9 cellular contexts compared by ENCODE assay signal in the genomic region with DNA sequence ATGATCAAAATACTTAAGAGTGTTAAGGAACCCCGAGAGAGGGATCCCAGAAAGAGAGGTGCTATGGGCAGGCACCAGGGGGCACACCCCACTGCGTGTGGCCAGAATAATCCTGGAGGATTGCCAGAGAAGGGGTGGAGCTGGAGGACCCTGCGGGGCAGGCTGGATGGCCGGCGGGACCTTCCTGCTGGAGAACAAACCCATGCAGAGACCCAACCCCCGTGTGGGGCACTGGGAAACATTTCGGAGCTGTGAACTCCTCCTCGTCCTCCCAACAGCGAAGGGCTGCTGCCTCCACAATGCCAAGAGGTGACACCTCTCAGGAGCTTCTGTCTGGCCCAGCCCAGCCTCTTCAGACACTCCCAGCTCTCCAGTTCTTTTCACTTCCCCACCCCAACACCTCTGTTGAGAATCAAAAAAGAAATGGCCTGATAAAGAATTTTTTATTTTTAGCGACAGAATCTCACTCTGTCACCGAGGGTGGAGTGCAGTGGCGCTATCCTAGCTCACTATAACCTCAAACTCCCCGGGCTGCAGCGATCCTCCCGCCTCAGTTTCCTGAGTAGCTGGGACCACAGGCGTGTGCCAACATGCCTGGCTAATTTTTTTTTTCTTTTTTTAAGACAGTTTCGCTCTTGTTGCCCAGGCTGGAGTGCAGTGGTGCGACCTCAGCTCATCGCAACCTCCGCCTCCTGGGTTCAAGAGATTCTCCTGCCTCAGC. TPM values are rescaled to one million over a fixed set of nuclear protein-coding genes. Genes with fewer than 3 reads are reported as not detected.
DNase-seq lines count a peak whose midpoint lies in the region; ATAC-seq and TF ChIP-seq lines count a peak whose summit lies in the region.
"Had no signal": no experiment of that assay in that cellular context is flagged by ENCODE, and none has a peak within 500 bp of the region (broad histone marks: within the 10 kb centered on the region; RNA-seq: fewer than 3 reads in every experiment).

No MANE protein-coding gene starts in this region.

- H3K27ac Mint-ChIP-seq in CD8-positive, alpha-beta T cell: no peak overlapping the region

- H3K4me1 Mint-ChIP-seq in CD8-positive, alpha-beta T cell (ENCODE audit: low read depth): peaks cover 13% of the 10 kb centered on the region

- H3K79me2 ChIP-seq in Loucy (ENCODE audit: insufficient read depth, low read length): no peaks in the 10 kb centered on the region

- H3K27me3 ChIP-seq in CD8-positive, alpha-beta T cell (ENCODE audit: insufficient read depth, low read length): no peaks in the 10 kb centered on the region
- H3K27me3 ChIP-seq in Loucy (ENCODE audit: insufficient read depth, low read length, poor library complexity, severe bottlenecking) (no peaks in the 10 kb centered on the region), kidney epithelial cell (ENCODE audit: control insufficient read depth, insufficient read depth, low read length) (no peaks in the 10 kb centered on the region)

- peak overlapping the region; percentile 69 for H3K9ac ChIP-seq in Loucy (ENCODE audit: low read depth, low read length, poor library complexity, severe bottlenecking)

- H3K36me3 Mint-ChIP-seq in CD8-positive, alpha-beta T cell: no peaks in the 10 kb centered on the region

- peak overlapping the region; percentile 47 for H2AFZ ChIP-seq in Loucy (ENCODE audit: low read length)

- peaks cover 5% of the 10 kb centered on the region for H3K27me3 Mint-ChIP-seq in CD8-positive, alpha-beta T cell (ENCODE audit: low read depth)

- POLR2A ChIA-PET in CD8-positive, alpha-beta T cell (lab: Charles Lee): interaction anchor here (0.5 kb wide), 1 partner anchor 113 kb away, joined by 4 read pairs; no protein-coding TSS in a partner anchor

- peak; percentile 15 for ATAC-seq in CD8-positive, alpha-beta T cell
- no peak for ATAC-seq in GM18861 (IDR thresholded peaks at IDR 0.05; ENCODE audit: unreplicated experiment)
- no peak for ATAC-seq in GM19397 (IDR thresholded peaks at IDR 0.05; ENCODE audit: unreplicated experiment)

- intact Hi-C loops in CD8-positive, alpha-beta T cell (cut with DNase I, micrococcal nuclease): loop anchor here (2.0 to 10.0 kb wide), 3 partner anchors 31 to 163 kb away; partner anchors contain the start of gene KDM2A (in 1 of the 2)

- H4K20me1 ChIP-seq in Loucy (ENCODE audit: insufficient read depth, low read length, poor library complexity, severe bottlenecking): no peaks in the 10 kb centered on the region

- peak in 2 of 7 experiments; percentile 10 to 53 for DNase-seq in CD8-positive, alpha-beta T cell
- DNase-seq in astrocyte of the hippocampus (ENCODE audit: low read depth, low spot score) (peak; percentile 20), kidney epithelial cell (ENCODE audit: low read depth) (no peak), occipital lobe (lab: John Stamatoyannopoulos, UW) (no peak), GOT3 (lab: John Stamatoyannopoulos, UW) (no peak)
- DNase-seq: GF-D8 had no signal

- peak overlapping the region; percentile 59 for H3K4me3 Mint-ChIP-seq in CD8-positive, alpha-beta T cell

- H3K9me3 Mint-ChIP-seq in CD8-positive, alpha-beta T cell: no peaks in the 10 kb centered on the region

- no peaks in the 10 kb centered on the region for H3K36me3 ChIP-seq in CD8-positive, alpha-beta T cell (ENCODE audit: insufficient read depth, low read length)
- H3K36me3 ChIP-seq in Loucy (ENCODE audit: insufficient read depth, low read length): no peaks in the 10 kb centered on the region
- H3K36me3 ChIP-seq in kidney epithelial cell (ENCODE audit: control insufficient read depth, insufficient read depth, low read length): no peaks in the 10 kb centered on the region

- no peak overlapping the region for H3K4me3 ChIP-seq in CD8-positive, alpha-beta T cell (ENCODE audit: low read depth, low read length)
- H3K4me3 ChIP-seq in Loucy (ENCODE audit: low read length, poor library complexity, severe bottlenecking): peak overlapping the region; percentile 44
- H3K4me3 ChIP-seq in kidney epithelial cell (ENCODE audit: low read depth, low read length): no peak overlapping the region

- no peaks in the 10 kb centered on the region for H3K9me2 ChIP-seq in Loucy (replicated peaks; ENCODE audit: low read depth, low read length)

- CTCF ChIA-PET in CD8-positive, alpha-beta T cell (lab: Charles Lee): interaction anchor here (0.6 to 3.5 kb wide), 13 partner anchors 12 to 320 kb away, joined by 3 to 28 read pairs (median 6); partner anchors contain the start of gene POLD4

- H3K27ac ChIP-seq in CD8-positive, alpha-beta T cell (ENCODE audit: low read depth, low read length): no peak overlapping the region

- no peaks in the 10 kb centered on the region for H3K9me3 ChIP-seq in CD8-positive, alpha-beta T cell (ENCODE audit: low read length)
- H3K9me3 ChIP-seq in Loucy (ENCODE audit: insufficient read depth, low read depth, low read length): no peaks in the 10 kb centered on the region

- no peak for TF ChIP-seq CTCF in CD8-positive, alpha-beta T cell (IDR thresholded peaks at IDR 0.05)
- TF ChIP-seq CTCF in Loucy (conservative IDR thresholded peaks at IDR 0.05; ENCODE audit: low read length) (no peak), kidney epithelial cell (IDR thresholded peaks at IDR 0.05; ENCODE audit: insufficient read depth, low read length, poor library complexity, severe bottlenecking) (peak; percentile 3)

- peak overlapping the region; percentile 58 for H3K4me2 ChIP-seq in Loucy (ENCODE audit: low read depth, low read length, poor library complexity, severe bottlenecking)

- H3F3A ChIP-seq in Loucy (ENCODE audit: low read depth): 0 out of 2 replicates have a peak, but pooled peaks cover 3% of the 10 kb centered on the region

- H3K4me1 ChIP-seq in CD8-positive, alpha-beta T cell (ENCODE audit: insufficient read depth, low read length): peaks cover 10% of the 10 kb centered on the region
- peaks cover 15% of the 10 kb centered on the region for H3K4me1 ChIP-seq in Loucy (ENCODE audit: insufficient read depth, low read length, poor library complexity, severe bottlenecking)

RNA-seq across cellular contexts. Expression of gene RHOD, which starts 25.6 kb away (rescaled TPM):
- under 1 TPM in 1 of 2 experiments, not detected in 1; 0.62 TPM for total RNA-seq in CD8-positive, alpha-beta T cell
- total RNA-seq in kidney epithelial cell (97.0 and 112 TPM in 2 replicates), occipital lobe (not detected)

RNA-seq across cellular contexts. Expression of gene KDM2A, which starts 36.8 kb away (rescaled TPM):
- total RNA-seq in CD8-positive, alpha-beta T cell: 100 to 1,000 TPM; 412 to 431 TPM
- total RNA-seq in kidney epithelial cell (36.2 and 52.1 TPM in 2 replicates), occipital lobe (37.3 TPM)

RNA-seq across cellular contexts. Expression of gene SYT12, which starts 59.3 kb away (rescaled TPM):
- total RNA-seq in CD8-positive, alpha-beta T cell: not detected
- total RNA-seq in kidney epithelial cell (0.08 and 0.48 TPM in 2 replicates), occipital lobe (0.62 TPM)

Comparison
In these comparisons a context has a peak if more than half of its experiments do, and no peak if none do; other contexts are left out.
1. RNA of gene RHOD, which starts 25.6 kb away (total RNA-seq): 97.0 to 112 TPM in kidney epithelial cell; 0.62 TPM in CD8-positive, alpha-beta T cell and not detected in occipital lobe (single experiment); every median in the first group is over 10 times any median in the second.